Comparison of ENCODE assay signal across 31 cellular contexts in the genomic region with DNA sequence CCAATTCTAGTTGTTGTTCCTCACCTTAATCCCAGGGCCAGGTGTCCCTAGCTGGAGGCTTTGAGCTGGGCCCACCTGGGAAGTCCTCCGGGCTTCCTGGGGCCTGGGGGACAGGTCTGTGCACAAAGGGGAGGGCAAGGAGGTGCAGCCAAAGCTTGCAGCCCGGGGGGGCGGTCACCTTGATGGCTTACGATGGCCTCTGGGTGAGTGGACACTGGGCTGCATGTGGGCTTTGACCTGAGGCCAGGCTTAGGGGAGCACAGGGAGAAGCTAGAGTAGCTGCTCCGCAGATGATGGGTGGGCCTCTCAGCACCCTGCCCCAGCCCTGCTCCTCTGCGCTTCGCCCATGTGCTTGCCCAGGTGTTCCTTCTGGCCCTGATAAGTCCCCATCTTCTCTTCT. TPM values are rescaled to one million over a fixed set of nuclear protein-coding genes. Genes with fewer than 3 reads are reported as not detected.
DNase-seq lines count a peak whose midpoint lies in the region; ATAC-seq and TF ChIP-seq lines count a peak whose summit lies in the region.
"Had no signal": no experiment of that assay in that cellular context is flagged by ENCODE, and none has a peak within 500 bp of the region (broad histone marks: within the 10 kb centered on the region; RNA-seq: fewer than 3 reads in every experiment).

No MANE protein-coding gene starts in this region.

- no peak overlapping the region for H3K18ac ChIP-seq in IMR-90 (ENCODE audit: low read depth, low read length)

- POLR2A ChIA-PET in IMR-90 (lab: Charles Lee; ENCODE audit: unreplicated experiment) = no interaction called here

- no peaks in the 10 kb centered on the region for H3K9me3 ChIP-seq in IMR-90 (ENCODE audit: control insufficient read depth, insufficient read depth, low read length)
- no peaks in the 10 kb centered on the region for H3K9me3 ChIP-seq in testis
- H3K9me3 ChIP-seq: SK-N-SH had no signal

- DNase-seq in IMR-90 = no peak
- DNase-seq in islet precursor cell = peak; percentile 43
- DNase-seq in nephron progenitor cell = no peak
- DNase-seq in testis = peak; percentile 6
- DNase-seq in OCI-M1 (lab: John Stamatoyannopoulos, UW) = no peak
- no peak for DNase-seq in NCI-H1694 (lab: John Stamatoyannopoulos, UW)
- DNase-seq in NCI-H446 (lab: John Stamatoyannopoulos, UW) = no peak
- DNase-seq: AML-193; CD4-positive, alpha-beta T cell; COR-L47; DMS53; HCEC 1CT; Kasumi-1; MV-4-11; NCI-H1105 treated with DMSO at 0.1 percent for 48 hours; NCI-H146; NCI-H2029 treated with DMSO at 0.1 percent for 48 hours; NCI-H526 treated with DMSO at 0.1 percent for 48 hours; SK-N-SH; SW 1271 had no signal

- H3K27ac ChIP-seq in IMR-90 (ENCODE audit: insufficient read depth, low read length) = no peak overlapping the region
- no peak overlapping the region for H3K27ac ChIP-seq in testis
- H3K27ac ChIP-seq: BLaER1 treated with 17β-estradiol and CSF1 and Interleukin-3, amounts not matched to agents 10 nM and 100 nM; HL-60 had no signal

- peaks cover 12% of the 10 kb centered on the region for H3K4me1 Mint-ChIP-seq in nephron progenitor cell

- H3K27me3 ChIP-seq in IMR-90 (ENCODE audit: control insufficient read depth, insufficient read depth, low read length) (no peaks in the 10 kb centered on the region), testis (no peaks in the 10 kb centered on the region)
- H3K27me3 ChIP-seq: BLaER1 treated with 17β-estradiol and CSF1 and Interleukin-3, amounts not matched to agents 10 nM and 100 nM had no signal

- no peak overlapping the region for H3K23ac ChIP-seq in IMR-90 (ENCODE audit: low read depth, low read length)

- H3K4ac ChIP-seq in IMR-90 (ENCODE audit: low read depth, low read length) = no peak overlapping the region

- peaks cover 23% of the 10 kb centered on the region for H3K36me3 Mint-ChIP-seq in nephron progenitor cell (ENCODE audit: low read depth)

- intact Hi-C loops in IMR-90 (cut with micrococcal nuclease) = no loop called here
- intact Hi-C loops in testis (cut with DNase I; ENCODE audit: low total_unique reads) = no loop called here

- H2AK9ac ChIP-seq in IMR-90 (replicated peaks; ENCODE audit: low read depth, low read length, poor library complexity) = no peak overlapping the region

- H2AFZ ChIP-seq in IMR-90 (replicated peaks; ENCODE audit: low read length, poor library complexity) = no peak overlapping the region
- H2AFZ ChIP-seq: GM23338 had no signal

- TF ChIP-seq CTCF in IMR-90 (conservative IDR thresholded peaks at IDR 0.05; ENCODE audit: low read depth, low read length) (no peak), nephron progenitor cell (IDR thresholded peaks at IDR 0.05) (no peak), testis (IDR thresholded peaks at IDR 0.05) (no peak)

- no peaks in the 10 kb centered on the region for H3K79me1 ChIP-seq in IMR-90 (ENCODE audit: low read depth in 1 of 2, low read length in 2 of 2)

- H2BK15ac ChIP-seq in IMR-90 (ENCODE audit: low read depth, low read length) = no peak overlapping the region

- H3K4me1 ChIP-seq in IMR-90 (ENCODE audit: control insufficient read depth, insufficient read depth, low read length) (peaks cover 3% of the 10 kb centered on the region), testis (peaks cover 11% of the 10 kb centered on the region)

- no peak overlapping the region for H3K9ac ChIP-seq in IMR-90 (ENCODE audit: low read depth, low read length)
- H3K9ac ChIP-seq: BLaER1 treated with 17β-estradiol and CSF1 and Interleukin-3, amounts not matched to agents 10 nM and 100 nM; SK-N-SH had no signal

- in situ Hi-C loops in IMR-90 (cut with MboI; ENCODE audit: low sequenced_read_pairs) = loop anchor here (5.0 to 25.0 kb wide), 2 partner anchors 648 to 728 kb away; no protein-coding TSS in a partner anchor

- H4K91ac ChIP-seq in IMR-90 (ENCODE audit: insufficient read depth, low read depth, low read length) = no peak overlapping the region

- H4K20me1 ChIP-seq in IMR-90 (ENCODE audit: insufficient read depth, low read length) = no peaks in the 10 kb centered on the region
- H4K20me1 ChIP-seq: BLaER1 treated with 17β-estradiol and CSF1 and Interleukin-3, amounts not matched to agents 10 nM and 100 nM had no signal

- dilution Hi-C loops in IMR-90 (cut with HindIII; ENCODE audit: low sequenced_read_pairs, unreplicated experiment) = no loop called here

- H3K14ac ChIP-seq in IMR-90 (replicated peaks; ENCODE audit: low read depth, low read length) = no peak overlapping the region

- no TSS peak for BruUV-seq in IMR-90 (replicated peaks; lab: Mats Ljungman, UMichigan)

- peaks cover 6% of the 10 kb centered on the region for H3K27me3 Mint-ChIP-seq in nephron progenitor cell (ENCODE audit: low read depth, poor library complexity)
- H3K27me3 Mint-ChIP-seq: CD4-positive, alpha-beta T cell had no signal

- H3K4me3 ChIP-seq in IMR-90 (ENCODE audit: insufficient read depth, low read depth, low read length) (no peak overlapping the region), testis (no peak overlapping the region)
- H3K4me3 ChIP-seq: A549; BLaER1 treated with 17β-estradiol and CSF1 and Interleukin-3, amounts not matched to agents 10 nM and 100 nM; GM23338; K562 had no signal

- H3K9me1 ChIP-seq in IMR-90 (ENCODE audit: insufficient read depth, low read length) = 0 out of 2 replicates have a peak, but pooled peaks cover 3% of the 10 kb centered on the region

- 97% methylated on average over 5 of the region's 7 CpGs; no CpG with 5 or more reads in 1 of the 2 experiments for WGBS in IMR-90 (ENCODE audit: extremely low coverage in 2 of 2, insufficient read length in 1 of 2), 2 experiments
- WGBS in testis, 2 donors = 93 to 100% methylated on average over 4 to 7 of the region's 7 CpGs

- no peak overlapping the region for H3K4me3 Mint-ChIP-seq in nephron progenitor cell
- H3K4me3 Mint-ChIP-seq: CD4-positive, alpha-beta T cell; GM23338 had no signal

- no peak overlapping the region for H2BK20ac ChIP-seq in IMR-90 (ENCODE audit: low read depth, low read length)

- no peak for ATAC-seq in IMR-90 (ENCODE audit: low read depth)
- ATAC-seq in GM19328 (IDR thresholded peaks at IDR 0.05; ENCODE audit: unreplicated experiment) = no peak
- ATAC-seq: A549, GM23338, K562, Panc1 had no signal

- no peak overlapping the region for H4K8ac ChIP-seq in IMR-90 (ENCODE audit: low read depth in 2 of 2, low read length in 2 of 2)

- TF ChIP-seq POLR2A in IMR-90 (IDR thresholded peaks at IDR 0.05; ENCODE audit: low read depth, low read length) = no peak
- no peak for TF ChIP-seq POLR2A in testis (IDR thresholded peaks at IDR 0.05)

- no peak overlapping the region for H2BK120ac ChIP-seq in IMR-90 (ENCODE audit: low read depth, low read length)

- H4K5ac ChIP-seq in IMR-90 (ENCODE audit: low read depth, low read length) = no peak overlapping the region

- H3K9me3 Mint-ChIP-seq in nephron progenitor cell = peaks cover 20% of the 10 kb centered on the region
- H3K9me3 Mint-ChIP-seq: CD4-positive, alpha-beta T cell had no signal

- H3K56ac ChIP-seq in IMR-90 (ENCODE audit: extremely low read depth, insufficient read depth, low read length) = no peak overlapping the region

- peak overlapping the region; percentile 95 for H3K27ac Mint-ChIP-seq in nephron progenitor cell
- H3K27ac Mint-ChIP-seq: CD4-positive, alpha-beta T cell; GM23338 had no signal

- no peak overlapping the region for H2BK5ac ChIP-seq in IMR-90 (ENCODE audit: low read depth, low read length, poor library complexity, severe bottlenecking)

- TF ChIP-seq RAD21 in IMR-90 (IDR thresholded peaks at IDR 0.05; ENCODE audit: low read length) = no peak

- CTCF ChIA-PET in IMR-90 (lab: Yijun Ruan, JAX) = no interaction called here

- H3K36me3 ChIP-seq in IMR-90 (ENCODE audit: control insufficient read depth, insufficient read depth, low read length) (no peaks in the 10 kb centered on the region), testis (ENCODE audit: low read depth, missing control alignments) (no peaks in the 10 kb centered on the region)
- H3K36me3 ChIP-seq: BLaER1 treated with 17β-estradiol and CSF1 and Interleukin-3, amounts not matched to agents 10 nM and 100 nM had no signal

- peak overlapping the region; percentile 33; the same call in 1 of the 2 replicates for H2AK5ac ChIP-seq in IMR-90 (ENCODE audit: low read depth, low read length)

- H3K4me2 ChIP-seq in IMR-90 (ENCODE audit: low read depth, low read length) = no peak overlapping the region
- H3K4me2 ChIP-seq: A549, GM23338, SK-N-SH had no signal

TF ChIP-seq in IMR-90, 13 proteins besides CTCF, POLR2A, EP300 and RAD21:
- TF ChIP-seq, protein P1, sequence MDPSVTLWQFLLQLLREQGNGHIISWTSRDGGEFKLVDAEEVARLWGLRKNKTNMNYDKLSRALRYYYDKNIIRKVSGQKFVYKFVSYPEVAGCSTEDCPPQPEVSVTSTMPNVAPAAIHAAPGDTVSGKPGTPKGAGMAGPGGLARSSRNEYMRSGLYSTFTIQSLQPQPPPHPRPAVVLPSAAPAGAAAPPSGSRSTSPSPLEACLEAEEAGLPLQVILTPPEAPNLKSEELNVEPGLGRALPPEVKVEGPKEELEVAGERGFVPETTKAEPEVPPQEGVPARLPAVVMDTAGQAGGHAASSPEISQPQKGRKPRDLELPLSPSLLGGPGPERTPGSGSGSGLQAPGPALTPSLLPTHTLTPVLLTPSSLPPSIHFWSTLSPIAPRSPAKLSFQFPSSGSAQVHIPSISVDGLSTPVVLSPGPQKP (IDR thresholded peaks at IDR 0.05; ENCODE audit: borderline replicate concordance, low read depth, low read length) = no peak
- no peak for TF ChIP-seq MAFK (IDR thresholded peaks at IDR 0.05; ENCODE audit: low read depth, low read length)
- TF ChIP-seq MXI1 (IDR thresholded peaks at IDR 0.05; ENCODE audit: borderline replicate concordance, low read depth, low read length) = no peak
- TF ChIP-seq CEBPB (IDR thresholded peaks at IDR 0.05; ENCODE audit: low read depth, low read length) = no peak
- TF ChIP-seq, protein P2, sequence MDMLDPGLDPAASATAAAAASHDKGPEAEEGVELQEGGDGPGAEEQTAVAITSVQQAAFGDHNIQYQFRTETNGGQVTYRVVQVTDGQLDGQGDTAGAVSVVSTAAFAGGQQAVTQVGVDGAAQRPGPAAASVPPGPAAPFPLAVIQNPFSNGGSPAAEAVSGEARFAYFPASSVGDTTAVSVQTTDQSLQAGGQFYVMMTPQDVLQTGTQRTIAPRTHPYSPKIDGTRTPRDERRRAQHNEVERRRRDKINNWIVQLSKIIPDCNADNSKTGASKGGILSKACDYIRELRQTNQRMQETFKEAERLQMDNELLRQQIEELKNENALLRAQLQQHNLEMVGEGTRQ (IDR thresholded peaks at IDR 0.05; ENCODE audit: low read depth, low read length) = no peak
- TF ChIP-seq CHD1 (IDR thresholded peaks at IDR 0.05; ENCODE audit: low read depth, low read length) = no peak
- TF ChIP-seq NFE2L2 (IDR thresholded peaks at IDR 0.05; ENCODE audit: low read depth, low read length) = no peak
- TF ChIP-seq MAZ (IDR thresholded peaks at IDR 0.05; ENCODE audit: borderline replicate concordance, low read depth, low read length) = no peak

RNA-seq across cellular contexts. Expression of a gene that starts 41.8 kb away (rescaled TPM):
- total RNA-seq in IMR-90 (2012; rRNA removed) (0.18 TPM in 1 of 2 replicates, not detected in the other), testis (1 to 10 TPM; 3.2 to 5.3 TPM)
- polyA plus RNA-seq in IMR-90 (2012; rRNA removed) (0.05 and 0.09 TPM in 2 replicates), testis (ENCODE audit: insufficient read depth, low read depth, low replicate concordance) (6.0 TPM)
- polyA plus RNA-seq in IMR-90 (2012; cell fraction: cytosol; rRNA removed) = 0.10 TPM in 1 of 2 replicates, not detected in the other
- 0.18 and 0.31 TPM in 2 replicates for polyA plus RNA-seq in IMR-90 (2012; cell fraction: nucleus; rRNA removed; ENCODE audit: low replicate concordance)
- total RNA-seq: CD4-positive, alpha-beta T cell; Daoy; G401; K562; M059J; NCI-H460 had no signal
- polyA plus RNA-seq: A549, K562, SK-N-SH had no signal

Comparison
In these comparisons a context has a peak if more than half of its experiments do, and no peak if none do; other contexts are left out.
1. DNase-seq: peak in islet precursor cell (single experiment) and testis (single experiment); none in IMR-90 (single experiment), nephron progenitor cell (single experiment), OCI-M1 (single experiment), NCI-H1694 (single experiment) and NCI-H446 (0 of 2).